13 cellular contexts compared by ENCODE assay signal in genomic region chr1:244052011-244052727, GRCh38. TPM values are rescaled to one million over a fixed set of nuclear protein-coding genes. Genes with fewer than 3 reads are reported as not detected.
DNase-seq lines count a peak whose midpoint lies in the region; ATAC-seq and TF ChIP-seq lines count a peak whose summit lies in the region.
"Had no signal": no experiment of that assay in that cellular context is flagged by ENCODE, and none has a peak within 500 bp of the region (broad histone marks: within the 10 kb centered on the region; RNA-seq: fewer than 3 reads in every experiment).

No MANE protein-coding gene starts in this region.

- H3K27me3 ChIP-seq in stomach smooth muscle (ENCODE audit: control insufficient read depth in 1 of 2, insufficient read depth in 2 of 2, low read length in 2 of 2) = no peaks in the 10 kb centered on the region
- H3K27me3 ChIP-seq: cardiac muscle cell had no signal

- H3K36me3 ChIP-seq in stomach smooth muscle (ENCODE audit: control insufficient read depth in 2 of 2, insufficient read depth in 2 of 2, low read length in 2 of 2) = peaks cover 9 to 15% of the 10 kb centered on the region in 2 donors

- H3K27me3 Mint-ChIP-seq in activated T-helper 1 cell treated with anti-CD3 and anti-CD28 coated beads, Interleukin-12 subunit alpha, Interleukin-12 subunit beta, Interleukin-2, Interleukin-4 antibody, amounts not matched to agents 30 ng/mL and 10 ng/mL and 1 ng/mL, durations not matched to agents 14 hours and 24 hours and 36 hours (ENCODE audit: insufficient read depth) = peaks cover 4% of the 10 kb centered on the region

- no peak overlapping the region for H3K27ac Mint-ChIP-seq in activated T-helper 1 cell treated with anti-CD3 and anti-CD28 coated beads, Interleukin-12 subunit alpha, Interleukin-12 subunit beta, Interleukin-2, Interleukin-4 antibody, amounts not matched to agents 30 ng/mL and 10 ng/mL and 1 ng/mL, durations not matched to agents 14 hours and 24 hours and 36 hours

- ATAC-seq in HG03139 (IDR thresholded peaks at IDR 0.05; ENCODE audit: unreplicated experiment) (no peak), GM21528 (IDR thresholded peaks at IDR 0.05; ENCODE audit: low FRiP score, unreplicated experiment) (no peak)

- no peak overlapping the region for H3K4me3 Mint-ChIP-seq in activated T-helper 1 cell treated with anti-CD3 and anti-CD28 coated beads, Interleukin-12 subunit alpha, Interleukin-12 subunit beta, Interleukin-2, Interleukin-4 antibody, amounts not matched to agents 30 ng/mL and 10 ng/mL and 1 ng/mL, durations not matched to agents 14 hours and 24 hours and 36 hours
- H3K4me3 Mint-ChIP-seq: activated CD4-positive, alpha-beta T cell treated with anti-CD3 and anti-CD28 coated beads, Interleukin-2, amount 10 ng/mL, durations not matched to agents 7 days and 5 days had no signal

- DNase-seq in DMS79 treated with DMSO at 0.1 percent for 48 hours (lab: John Stamatoyannopoulos, UW) = peak; percentile 2
- DNase-seq in DMS79 (lab: John Stamatoyannopoulos, UW) = no peak
- peak; percentile 35 to 41 for DNase-seq in NOMO-1 (lab: John Stamatoyannopoulos, UW; ENCODE audit: unreplicated experiment in 2 of 2)
- peak; percentile 48 to 71 for DNase-seq in erythroblast (lab: John Stamatoyannopoulos, UW)
- no peak for DNase-seq in activated T-helper 1 cell treated with anti-CD3 and anti-CD28 coated beads, Interleukin-12 subunit alpha, Interleukin-12 subunit beta, Interleukin-2, Interleukin-4 antibody, amounts not matched to agents 30 ng/mL and 10 ng/mL and 1 ng/mL, durations not matched to agents 14 hours and 24 hours and 36 hours (ENCODE audit: low spot score)
- DNase-seq: activated CD4-positive, alpha-beta T cell treated with anti-CD3 and anti-CD28 coated beads, Interleukin-2, amount 10 ng/mL, durations not matched to agents 7 days and 5 days; islet precursor cell; NCI-H1930; stimulated activated CD4-positive, alpha-beta T cell treated with anti-CD3 and anti-CD28 coated beads, Interleukin-4, amount 100 ng/mL, for 4 hours had no signal

- peaks cover 3% of the 10 kb centered on the region for H3K4me1 ChIP-seq in stomach smooth muscle (ENCODE audit: control insufficient read depth, insufficient read depth, low read length)

- peaks cover 28% of the 10 kb centered on the region for H3K4me1 Mint-ChIP-seq in activated T-helper 1 cell treated with anti-CD3 and anti-CD28 coated beads, Interleukin-12 subunit alpha, Interleukin-12 subunit beta, Interleukin-2, Interleukin-4 antibody, amounts not matched to agents 30 ng/mL and 10 ng/mL and 1 ng/mL, durations not matched to agents 14 hours and 24 hours and 36 hours (ENCODE audit: low read depth)

- TF ChIP-seq POLR2A in erythroblast (IDR thresholded peaks at IDR 0.05; ENCODE audit: low read length) = no peak

- H3K4me3 ChIP-seq in stomach smooth muscle (ENCODE audit: low read length in 2 of 2) = peak overlapping the region; percentile 24 to 37
- H3K4me3 ChIP-seq: cardiac muscle cell had no signal

- H3K9me3 Mint-ChIP-seq in activated T-helper 1 cell treated with anti-CD3 and anti-CD28 coated beads, Interleukin-12 subunit alpha, Interleukin-12 subunit beta, Interleukin-2, Interleukin-4 antibody, amounts not matched to agents 30 ng/mL and 10 ng/mL and 1 ng/mL, durations not matched to agents 14 hours and 24 hours and 36 hours = no peaks in the 10 kb centered on the region
- H3K9me3 Mint-ChIP-seq: activated CD4-positive, alpha-beta T cell treated with anti-CD3 and anti-CD28 coated beads, Interleukin-2, amount 10 ng/mL, durations not matched to agents 7 days and 5 days had no signal

- H3K36me3 Mint-ChIP-seq in activated T-helper 1 cell treated with anti-CD3 and anti-CD28 coated beads, Interleukin-12 subunit alpha, Interleukin-12 subunit beta, Interleukin-2, Interleukin-4 antibody, amounts not matched to agents 30 ng/mL and 10 ng/mL and 1 ng/mL, durations not matched to agents 14 hours and 24 hours and 36 hours (ENCODE audit: low read depth) = peaks cover 7% of the 10 kb centered on the region

- no peaks in the 10 kb centered on the region for H3K9me3 ChIP-seq in stomach smooth muscle (ENCODE audit: control insufficient read depth in 2 of 2, low read length in 2 of 2)

- H3K9ac ChIP-seq in stomach smooth muscle (ENCODE audit: low read length in 2 of 2) = peak overlapping the region in 1 of 2 donors; percentile 30

- H3K27ac ChIP-seq in stomach smooth muscle (ENCODE audit: low read length) = no peak overlapping the region
- H3K27ac ChIP-seq: cardiac muscle cell had no signal

- intact Hi-C loops in activated T-helper 1 cell treated with anti-CD3 and anti-CD28 coated beads, Interleukin-12 subunit alpha, Interleukin-12 subunit beta, Interleukin-2, Interleukin-4 antibody, amounts not matched to agents 30 ng/mL and 10 ng/mL and 1 ng/mL, durations not matched to agents 14 hours and 24 hours and 36 hours (cut with micrococcal nuclease) = no loop called here

RNA-seq across cellular contexts. Expression of gene ZBTB18, which starts 1.1 kb away (rescaled TPM):
- total RNA-seq in activated T-helper 1 cell treated with anti-CD3 and anti-CD28 coated beads, Interleukin-12 subunit alpha, Interleukin-12 subunit beta, Interleukin-2, Interleukin-4 antibody, amounts not matched to agents 30 ng/mL and 10 ng/mL and 1 ng/mL, durations not matched to agents 14 hours and 24 hours and 36 hours = 5.3 and 5.7 TPM in 2 replicates

Comparison
In these comparisons a context has a peak if more than half of its experiments do, and no peak if none do; other contexts are left out.
1. DNase-seq: peak in DMS79 treated with DMSO at 0.1 percent for 48 hours (single experiment), NOMO-1 (2 of 2) and erythroblast (2 of 2); none in DMS79 (single experiment) and activated T-helper 1 cell treated with anti-CD3 and anti-CD28 coated beads, Interleukin-12 subunit alpha, Interleukin-12 subunit beta, Interleukin-2, Interleukin-4 antibody, amounts not matched to agents 30 ng/mL and 10 ng/mL and 1 ng/mL, durations not matched to agents 14 hours and 24 hours and 36 hours (single experiment).